ENCODE assay signal across 12 cellular contexts in the genomic region with DNA sequence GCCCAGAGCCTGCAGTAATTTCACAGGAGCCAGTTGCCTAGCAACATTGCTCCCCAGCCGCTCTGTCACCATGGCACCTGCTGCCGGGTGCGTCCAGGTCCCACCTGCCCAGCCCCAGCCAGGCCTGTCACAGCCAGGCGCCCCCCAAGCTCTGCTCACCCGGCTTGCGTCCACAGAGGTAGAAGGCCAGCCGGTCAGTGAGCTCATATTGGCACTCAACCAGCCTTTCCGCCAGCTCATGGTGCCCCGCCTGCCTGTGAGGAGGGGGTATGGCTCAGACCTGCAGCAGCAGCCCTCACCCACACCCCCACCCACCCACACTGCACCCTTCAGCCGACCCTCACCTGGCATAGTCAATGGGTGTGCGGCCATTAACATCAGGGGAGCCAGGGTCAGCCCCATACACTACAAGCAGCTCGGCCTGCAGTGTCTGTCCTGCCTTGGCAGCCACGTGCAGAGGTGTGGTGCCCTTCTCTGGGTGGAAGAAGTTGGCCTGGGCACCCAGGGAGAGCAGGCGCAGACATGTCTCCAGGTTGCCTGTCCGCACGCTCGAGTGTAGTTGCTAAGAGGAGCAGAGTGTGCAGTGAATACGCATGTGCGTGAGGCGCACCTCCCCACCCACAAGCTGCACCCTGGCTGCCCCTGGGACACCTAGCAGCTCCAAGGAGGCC. TPM values are rescaled to one million over a fixed set of nuclear protein-coding genes. Genes with fewer than 3 reads are reported as not detected.
DNase-seq lines count a peak whose midpoint lies in the region; ATAC-seq, FAIRE-seq and TF ChIP-seq lines count a peak whose summit lies in the region.
"Had no signal": no experiment of that assay in that cellular context is flagged by ENCODE, and none has a peak within 500 bp of the region (broad histone marks: within the 10 kb centered on the region; RNA-seq: fewer than 3 reads in every experiment).

No MANE protein-coding gene starts in this region.

- CTCF ChIA-PET in HepG2 (lab: Yijun Ruan, JAX; ENCODE audit: low intra/inter-chr PET ratio, low total read pairs): interaction anchor here (3.1 kb wide), 1 partner anchor 10 kb away, joined by 39 read pairs; a partner anchor contains a TSS

- no peaks in the 10 kb centered on the region for H3K27me3 ChIP-seq in HepG2 (ENCODE audit: control insufficient read depth in 1 of 2, insufficient read depth in 2 of 2, low read length in 2 of 2)
- H3K27me3 ChIP-seq: ascending aorta had no signal

- no peaks in the 10 kb centered on the region for H3K9me3 ChIP-seq in HepG2 (ENCODE audit: low read length)
- H3K9me3 ChIP-seq: ascending aorta had no signal

- no peaks in the 10 kb centered on the region; the same call in 1 of the 2 replicates for H4K20me1 ChIP-seq in HepG2 (ENCODE audit: insufficient read depth, low read length)

- H3K4me2 ChIP-seq in HepG2 (ENCODE audit: low read depth, low read length): no peak overlapping the region

- no peak for TF ChIP-seq POLR2A in HepG2 (IDR thresholded peaks at IDR 0.05; ENCODE audit: insufficient read depth in 1 of 2, low read depth in 2 of 2, low read length in 2 of 2)

- H3K4me3 ChIP-seq in HepG2 (replicated peaks in 1 of 3; ENCODE audit: insufficient read depth in 1 of 3, low read depth in 2 of 3, low read length in 3 of 3): no peak overlapping the region
- H3K4me3 ChIP-seq: ascending aorta, GM12878 had no signal

- TF ChIP-seq CTCF in HepG2 (CRISPR knock-in tag; IDR thresholded peaks at IDR 0.05): no peak

- TF ChIP-seq EP300 in HepG2 (IDR thresholded peaks at IDR 0.05; ENCODE audit: low read depth in 2 of 2, low read length in 2 of 2) (no peak), HepG2 (CRISPR knock-in tag; IDR thresholded peaks at IDR 0.05; ENCODE audit: borderline replicate concordance) (no peak)

- peaks cover 6 to 10% of the 10 kb centered on the region in 2 experiments; a peak in 4 of 5 replicates for H3K36me3 ChIP-seq in HepG2 (replicated peaks in 1 of 2; ENCODE audit: control insufficient read depth in 1 of 2, insufficient read depth in 2 of 2, low read length in 2 of 2)

- peak; percentile 74 for DNase-seq in DMS 273 (lab: John Stamatoyannopoulos, UW; ENCODE audit: unreplicated experiment)
- no peak for DNase-seq in DMS 273 treated with DMSO at 0.1 percent for 48 hours (lab: John Stamatoyannopoulos, UW)
- DNase-seq in NCI-H69 (lab: John Stamatoyannopoulos, UW): peak; percentile 53
- no peak for DNase-seq in HepG2 (ENCODE audit: low spot score)
- DNase-seq in EL: no peak
- DNase-seq in T-helper 2 cell: no peak

- POLR2A ChIA-PET in HepG2 (lab: Yijun Ruan, JAX): no interaction called here

- BruUV-seq in HepG2 (replicated peaks; lab: Mats Ljungman, UMichigan): no TSS peak

- in situ Hi-C loops in HepG2 (cut with HindIII; ENCODE audit: extremely low pct_ligation_motif_present, low pct_unique_long_range_greater_than_20kb): loop anchor here (5.0 kb wide), 1 partner anchor 36 kb away; no protein-coding TSS in a partner anchor

- ATAC-seq in HepG2: no peak
- ATAC-seq: GM12878 had no signal

- no peak for TF ChIP-seq RAD21 in HepG2 (CRISPR knock-in tag; IDR thresholded peaks at IDR 0.05)

- no peak overlapping the region for H2AFZ ChIP-seq in HepG2 (ENCODE audit: low read length)

- intact Hi-C loops in HepG2 (cut with micrococcal nuclease; ENCODE audit: unreplicated experiment): no loop called here

- H3K27ac ChIP-seq in HepG2 (ENCODE audit: extremely low read length, insufficient read depth, low read length): no peak overlapping the region
- H3K27ac ChIP-seq: 22Rv1, ascending aorta had no signal

- no peak for FAIRE-seq in HepG2 (lab: Jason Lieb, UNC)
- FAIRE-seq: D721Med, endometrium, GM12878 had no signal

- 98% methylated on average over 12 of the region's 20 CpGs for WGBS in HepG2 (ENCODE audit: low lambda C conversion rate)

- no peak overlapping the region for H3K9ac ChIP-seq in HepG2 (ENCODE audit: insufficient read depth, low read depth, low read length)

- H3K79me2 ChIP-seq in HepG2 (ENCODE audit: insufficient read depth, low read length): peaks cover 3% of the 10 kb centered on the region

- peaks cover 15% of the 10 kb centered on the region for H3K4me1 ChIP-seq in HepG2 (ENCODE audit: insufficient read depth, low read length)

RNA-seq across cellular contexts. Expression of a gene that starts 7.7 kb away (rescaled TPM):
- total RNA-seq in HepG2 (2016; rRNA removed; fragmentation: Illumina TruSeq; extraction: Trizol): 12.9 and 14.2 TPM in 2 replicates
- 6.7 and 9.1 TPM in 2 replicates for total RNA-seq in HepG2 (2016; cell fraction: cytosol; rRNA removed; fragmentation: Illumina TruSeq; extraction: Trizol; ENCODE audit: low read depth)
- 11.3 and 13.5 TPM in 2 replicates for total RNA-seq in HepG2 (2016; cell fraction: insoluble cytoplasmic fraction; rRNA removed; fragmentation: Illumina TruSeq; extraction: Trizol)
- 23.5 and 27.1 TPM in 2 replicates for total RNA-seq in HepG2 (2016; cell fraction: membrane; rRNA removed; fragmentation: Illumina TruSeq; extraction: Trizol)
- 11.7 and 17.3 TPM in 2 replicates for total RNA-seq in HepG2 (2016; cell fraction: nucleus; rRNA removed; fragmentation: Illumina TruSeq; extraction: Trizol)
- polyA plus RNA-seq in HepG2 (2011; rRNA removed): 30.8 and 31.5 TPM in 2 replicates
- 17.1 and 24.2 TPM in 2 replicates for polyA plus RNA-seq in HepG2 (2011; cell fraction: cytosol; rRNA removed)
- polyA plus RNA-seq in HepG2 (2011; cell fraction: nucleus; rRNA removed): 56.8 and 69.2 TPM in 2 replicates
- polyA plus RNA-seq in HepG2 (2012): 15.9 and 22.4 TPM in 2 replicates
- 12.0 and 13.0 TPM in 2 replicates for polyA plus RNA-seq in HepG2 (2016; cell fraction: cytosol; fragmentation: Illumina TruSeq; extraction: Trizol; ENCODE audit: low read depth)
- 17.0 and 22.9 TPM in 2 replicates for polyA plus RNA-seq in HepG2 (2016; cell fraction: insoluble cytoplasmic fraction; fragmentation: Illumina TruSeq; extraction: Trizol; ENCODE audit: low read depth)
- 26.3 and 34.9 TPM in 2 replicates for polyA plus RNA-seq in HepG2 (2016; cell fraction: membrane; fragmentation: Illumina TruSeq; extraction: Trizol; ENCODE audit: low read depth)
- 31.9 and 33.9 TPM in 2 replicates for polyA plus RNA-seq in HepG2 (2016; cell fraction: nucleus; fragmentation: Illumina TruSeq; extraction: Trizol; ENCODE audit: insufficient read depth, low read depth)
- polyA minus RNA-seq in HepG2 (2011; rRNA and poly(A)+ RNA removed; ENCODE audit: low replicate concordance): 51.4 and 110 TPM in 2 replicates
- 17.5 and 20.2 TPM in 2 replicates for polyA minus RNA-seq in HepG2 (2011; cell fraction: cytosol; rRNA and poly(A)+ RNA removed)
- polyA minus RNA-seq in HepG2 (2011; cell fraction: nucleus; rRNA and poly(A)+ RNA removed): 22.8 and 25.5 TPM in 2 replicates

RNA-seq across cellular contexts. Expression of a gene that starts 11.2 kb away (rescaled TPM):
- total RNA-seq in HepG2 (2016; rRNA removed; fragmentation: Illumina TruSeq; extraction: Trizol): 1.6 and 1.7 TPM in 2 replicates
- total RNA-seq in HepG2 (2016; cell fraction: cytosol; rRNA removed; fragmentation: Illumina TruSeq; extraction: Trizol; ENCODE audit: low read depth): 0.71 and 0.79 TPM in 2 replicates
- 0.76 and 1.6 TPM in 2 replicates for total RNA-seq in HepG2 (2016; cell fraction: insoluble cytoplasmic fraction; rRNA removed; fragmentation: Illumina TruSeq; extraction: Trizol)
- total RNA-seq in HepG2 (2016; cell fraction: membrane; rRNA removed; fragmentation: Illumina TruSeq; extraction: Trizol): 1.5 and 1.9 TPM in 2 replicates
- total RNA-seq in HepG2 (2016; cell fraction: nucleus; rRNA removed; fragmentation: Illumina TruSeq; extraction: Trizol): 2.0 and 2.4 TPM in 2 replicates
- 1.8 and 2.2 TPM in 2 replicates for polyA plus RNA-seq in HepG2 (2011; rRNA removed)
- 0.83 and 1.4 TPM in 2 replicates for polyA plus RNA-seq in HepG2 (2011; cell fraction: cytosol; rRNA removed)
- polyA plus RNA-seq in HepG2 (2011; cell fraction: nucleus; rRNA removed): 9.9 and 14.7 TPM in 2 replicates
- polyA plus RNA-seq in HepG2 (2012): 1.2 and 2.1 TPM in 2 replicates
- polyA plus RNA-seq in HepG2 (2016; cell fraction: cytosol; fragmentation: Illumina TruSeq; extraction: Trizol; ENCODE audit: low read depth): 0.67 and 0.84 TPM in 2 replicates
- 1.7 and 2.2 TPM in 2 replicates for polyA plus RNA-seq in HepG2 (2016; cell fraction: insoluble cytoplasmic fraction; fragmentation: Illumina TruSeq; extraction: Trizol; ENCODE audit: low read depth)
- 1.7 and 1.9 TPM in 2 replicates for polyA plus RNA-seq in HepG2 (2016; cell fraction: membrane; fragmentation: Illumina TruSeq; extraction: Trizol; ENCODE audit: low read depth)
- polyA plus RNA-seq in HepG2 (2016; cell fraction: nucleus; fragmentation: Illumina TruSeq; extraction: Trizol; ENCODE audit: insufficient read depth, low read depth): 6.1 and 8.4 TPM in 2 replicates
- polyA minus RNA-seq in HepG2 (2011; rRNA and poly(A)+ RNA removed; ENCODE audit: low replicate concordance): 3.0 and 21.2 TPM in 2 replicates
- 1.5 and 1.8 TPM in 2 replicates for polyA minus RNA-seq in HepG2 (2011; cell fraction: cytosol; rRNA and poly(A)+ RNA removed)
- polyA minus RNA-seq in HepG2 (2011; cell fraction: nucleus; rRNA and poly(A)+ RNA removed): 0.75 and 1.8 TPM in 2 replicates

RNA-seq across cellular contexts. Expression of a gene that starts 13.2 kb away (rescaled TPM):
- total RNA-seq in HepG2 (2016; rRNA removed; fragmentation: Illumina TruSeq; extraction: Trizol): 9.9 and 25.7 TPM in 2 replicates
- total RNA-seq in HepG2 (2016; cell fraction: cytosol; rRNA removed; fragmentation: Illumina TruSeq; extraction: Trizol; ENCODE audit: low read depth): 17.6 and 23.7 TPM in 2 replicates
- total RNA-seq in HepG2 (2016; cell fraction: insoluble cytoplasmic fraction; rRNA removed; fragmentation: Illumina TruSeq; extraction: Trizol): 9.5 and 27.0 TPM in 2 replicates
- total RNA-seq in HepG2 (2016; cell fraction: membrane; rRNA removed; fragmentation: Illumina TruSeq; extraction: Trizol): 15.6 and 16.0 TPM in 2 replicates
- total RNA-seq in HepG2 (2016; cell fraction: nucleus; rRNA removed; fragmentation: Illumina TruSeq; extraction: Trizol): 23.1 and 26.1 TPM in 2 replicates
- 16.9 and 29.2 TPM in 2 replicates for polyA plus RNA-seq in HepG2 (2011; rRNA removed)
- 15.5 and 31.8 TPM in 2 replicates for polyA plus RNA-seq in HepG2 (2011; cell fraction: cytosol; rRNA removed)
- polyA plus RNA-seq in HepG2 (2011; cell fraction: nucleus; rRNA removed): 136 and 174 TPM in 2 replicates
- polyA plus RNA-seq in HepG2 (2012): 12.7 and 18.1 TPM in 2 replicates
- 9.2 and 10.2 TPM in 2 replicates for polyA plus RNA-seq in HepG2 (2016; cell fraction: cytosol; fragmentation: Illumina TruSeq; extraction: Trizol; ENCODE audit: low read depth)
- 8.5 and 9.5 TPM in 2 replicates for polyA plus RNA-seq in HepG2 (2016; cell fraction: insoluble cytoplasmic fraction; fragmentation: Illumina TruSeq; extraction: Trizol; ENCODE audit: low read depth)
- polyA plus RNA-seq in HepG2 (2016; cell fraction: membrane; fragmentation: Illumina TruSeq; extraction: Trizol; ENCODE audit: low read depth): 10.4 and 10.9 TPM in 2 replicates
- 51.8 and 59.8 TPM in 2 replicates for polyA plus RNA-seq in HepG2 (2016; cell fraction: nucleus; fragmentation: Illumina TruSeq; extraction: Trizol; ENCODE audit: insufficient read depth, low read depth)
- 25.1 and 43.5 TPM in 2 replicates for polyA minus RNA-seq in HepG2 (2011; rRNA and poly(A)+ RNA removed; ENCODE audit: low replicate concordance)
- 18.8 and 20.0 TPM in 2 replicates for polyA minus RNA-seq in HepG2 (2011; cell fraction: cytosol; rRNA and poly(A)+ RNA removed)
- 16.1 and 22.5 TPM in 2 replicates for polyA minus RNA-seq in HepG2 (2011; cell fraction: nucleus; rRNA and poly(A)+ RNA removed)

RNA-seq across cellular contexts. Expression of a gene that starts 14.9 kb away (rescaled TPM):
- total RNA-seq in HepG2 (2016; rRNA removed; fragmentation: Illumina TruSeq; extraction: Trizol): 4.8 and 7.7 TPM in 2 replicates
- total RNA-seq in HepG2 (2016; cell fraction: cytosol; rRNA removed; fragmentation: Illumina TruSeq; extraction: Trizol; ENCODE audit: low read depth): 0.44 and 0.91 TPM in 2 replicates
- 5.0 and 7.3 TPM in 2 replicates for total RNA-seq in HepG2 (2016; cell fraction: insoluble cytoplasmic fraction; rRNA removed; fragmentation: Illumina TruSeq; extraction: Trizol)
- total RNA-seq in HepG2 (2016; cell fraction: membrane; rRNA removed; fragmentation: Illumina TruSeq; extraction: Trizol): 3.2 and 3.6 TPM in 2 replicates
- total RNA-seq in HepG2 (2016; cell fraction: nucleus; rRNA removed; fragmentation: Illumina TruSeq; extraction: Trizol): 6.6 and 6.7 TPM in 2 replicates
- 2.4 and 2.9 TPM in 2 replicates for polyA plus RNA-seq in HepG2 (2011; rRNA removed)
- 2.6 and 2.7 TPM in 2 replicates for polyA plus RNA-seq in HepG2 (2011; cell fraction: cytosol; rRNA removed)
- 2.3 and 2.7 TPM in 2 replicates for polyA plus RNA-seq in HepG2 (2011; cell fraction: nucleus; rRNA removed)
- polyA plus RNA-seq in HepG2 (2012): 2.3 and 2.8 TPM in 2 replicates
- 0.60 and 0.61 TPM in 2 replicates for polyA plus RNA-seq in HepG2 (2016; cell fraction: cytosol; fragmentation: Illumina TruSeq; extraction: Trizol; ENCODE audit: low read depth)
- 4.7 and 5.2 TPM in 2 replicates for polyA plus RNA-seq in HepG2 (2016; cell fraction: insoluble cytoplasmic fraction; fragmentation: Illumina TruSeq; extraction: Trizol; ENCODE audit: low read depth)
- polyA plus RNA-seq in HepG2 (2016; cell fraction: membrane; fragmentation: Illumina TruSeq; extraction: Trizol; ENCODE audit: low read depth): 1.9 and 2.1 TPM in 2 replicates
- 8.6 and 9.0 TPM in 2 replicates for polyA plus RNA-seq in HepG2 (2016; cell fraction: nucleus; fragmentation: Illumina TruSeq; extraction: Trizol; ENCODE audit: insufficient read depth, low read depth)
- 9.2 and 15.6 TPM in 2 replicates for polyA minus RNA-seq in HepG2 (2011; rRNA and poly(A)+ RNA removed; ENCODE audit: low replicate concordance)
- 2.6 and 3.4 TPM in 2 replicates for polyA minus RNA-seq in HepG2 (2011; cell fraction: cytosol; rRNA and poly(A)+ RNA removed)
- polyA minus RNA-seq in HepG2 (2011; cell fraction: nucleus; rRNA and poly(A)+ RNA removed): 3.6 and 5.5 TPM in 2 replicates

RNA-seq across cellular contexts. Expression of a gene that starts 41.0 kb away (rescaled TPM):
- 0.42 TPM in 1 of 2 replicates, not detected in the other for total RNA-seq in HepG2 (2016; rRNA removed; fragmentation: Illumina TruSeq; extraction: Trizol)
- 0.10 TPM in 1 of 2 replicates, not detected in the other for total RNA-seq in HepG2 (2016; cell fraction: cytosol; rRNA removed; fragmentation: Illumina TruSeq; extraction: Trizol; ENCODE audit: low read depth)
- total RNA-seq in HepG2 (2016; cell fraction: insoluble cytoplasmic fraction; rRNA removed; fragmentation: Illumina TruSeq; extraction: Trizol): 0.15 and 0.39 TPM in 2 replicates
- total RNA-seq in HepG2 (2016; cell fraction: membrane; rRNA removed; fragmentation: Illumina TruSeq; extraction: Trizol): 0.14 TPM in 1 of 2 replicates, not detected in the other
- total RNA-seq in HepG2 (2016; cell fraction: nucleus; rRNA removed; fragmentation: Illumina TruSeq; extraction: Trizol): 0.38 and 0.71 TPM in 2 replicates
- 0.82 and 1.2 TPM in 2 replicates for polyA plus RNA-seq in HepG2 (2011; rRNA removed)
- polyA plus RNA-seq in HepG2 (2011; cell fraction: cytosol; rRNA removed): 0.20 and 0.22 TPM in 2 replicates
- 10.2 and 12.8 TPM in 2 replicates for polyA plus RNA-seq in HepG2 (2011; cell fraction: nucleus; rRNA removed)
- 0.16 and 0.25 TPM in 2 replicates for polyA plus RNA-seq in HepG2 (2012)
- 0.12 TPM in 1 of 2 replicates, not detected in the other for polyA plus RNA-seq in HepG2 (2016; cell fraction: cytosol; fragmentation: Illumina TruSeq; extraction: Trizol; ENCODE audit: low read depth)
- 0.20 TPM in 1 of 2 replicates, not detected in the other for polyA plus RNA-seq in HepG2 (2016; cell fraction: insoluble cytoplasmic fraction; fragmentation: Illumina TruSeq; extraction: Trizol; ENCODE audit: low read depth)
- not detected in 2 replicates for polyA plus RNA-seq in HepG2 (2016; cell fraction: membrane; fragmentation: Illumina TruSeq; extraction: Trizol; ENCODE audit: low read depth)
- polyA plus RNA-seq in HepG2 (2016; cell fraction: nucleus; fragmentation: Illumina TruSeq; extraction: Trizol; ENCODE audit: insufficient read depth, low read depth): 0.96 and 2.4 TPM in 2 replicates
- polyA minus RNA-seq in HepG2 (2011; rRNA and poly(A)+ RNA removed; ENCODE audit: low replicate concordance): 4.6 TPM in 1 of 2 replicates, not detected in the other
- not detected in 2 replicates for polyA minus RNA-seq in HepG2 (2011; cell fraction: cytosol; rRNA and poly(A)+ RNA removed)
- 0.50 and 0.52 TPM in 2 replicates for polyA minus RNA-seq in HepG2 (2011; cell fraction: nucleus; rRNA and poly(A)+ RNA removed)
- total RNA-seq: progenitor cell of endocrine pancreas had no signal

Comparison
In these comparisons a context has a peak if more than half of its experiments do, and no peak if none do; other contexts are left out.
1. DNase-seq: peak in DMS 273 (single experiment) and NCI-H69 (single experiment); none in DMS 273 treated with DMSO at 0.1 percent for 48 hours (single experiment), HepG2 (single experiment), EL (single experiment) and T-helper 2 cell (0 of 5).